ENCODE assay signal across 8 cellular contexts in the genomic region with DNA sequence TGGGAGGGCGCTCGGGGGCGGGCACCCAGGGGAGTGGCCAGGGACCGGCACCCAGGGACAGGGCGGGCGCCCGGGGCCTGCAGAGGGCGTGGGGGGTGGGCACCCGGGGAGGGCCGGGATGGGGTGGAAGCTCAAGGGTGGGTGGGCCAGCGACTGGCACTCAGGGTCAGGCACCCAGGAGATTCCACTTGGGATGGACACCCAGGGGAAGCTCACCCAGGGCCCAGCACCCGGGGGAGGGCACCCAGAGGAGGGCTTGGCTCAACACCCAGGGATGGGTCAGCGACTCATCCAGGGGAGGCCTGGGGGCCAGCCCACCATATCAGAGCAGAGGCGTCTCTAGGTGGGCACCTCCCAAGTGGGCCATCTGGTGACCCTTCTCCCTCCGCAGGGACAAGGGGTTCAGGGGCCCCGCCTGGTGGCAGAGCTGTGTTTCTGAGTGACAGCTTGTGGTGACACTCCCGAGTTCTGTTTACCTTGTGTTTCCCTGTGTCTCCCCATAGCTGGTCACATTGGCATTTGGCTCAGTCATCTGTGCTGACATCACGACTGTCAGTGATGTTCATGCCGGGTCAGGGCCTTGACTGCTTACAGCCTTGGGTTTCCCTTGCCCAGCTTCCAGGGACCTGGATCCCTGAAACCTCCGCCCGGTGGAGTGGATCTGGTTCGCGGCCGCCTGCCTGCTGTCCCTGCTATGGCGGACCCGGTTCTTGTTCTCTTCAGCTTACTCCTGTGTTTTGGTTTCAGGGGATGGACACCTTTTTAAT. TPM values are rescaled to one million over a fixed set of nuclear protein-coding genes. Genes with fewer than 3 reads are reported as not detected.
A peak's percentile ranks its signal among the peaks of the same experiment; 100 is the strongest.
DNase-seq lines count a peak whose midpoint lies in the region; ATAC-seq and TF ChIP-seq lines count a peak whose summit lies in the region.

No MANE protein-coding gene starts in this region.

- peak overlapping the region; percentile 87 to 96 (median 94) for H3K27ac Mint-ChIP-seq in CD8-positive, alpha-beta memory T cell
- H3K27ac Mint-ChIP-seq in neural progenitor cell: peak overlapping the region; percentile 82

- H3K9me3 ChIP-seq in CD8-positive, alpha-beta memory T cell (ENCODE audit: low read length): no peaks in the 10 kb centered on the region
- H3K9me3 ChIP-seq in NT2/D1 (ENCODE audit: insufficient read depth, low read length) (no peaks in the 10 kb centered on the region), neural progenitor cell (ENCODE audit: low read depth) (no peaks in the 10 kb centered on the region), thoracic aorta (no peaks in the 10 kb centered on the region)

- POLR2A ChIA-PET in CD8-positive, alpha-beta memory T cell (lab: Charles Lee): interaction anchor here (0.6 to 4.8 kb wide), 5 partner anchors 27 to 291 kb away, joined by 3 to 69 read pairs (median 4); a partner anchor contains a TSS

- peak overlapping the region; percentile 97 for H3K27ac ChIP-seq in CD8-positive, alpha-beta memory T cell (ENCODE audit: low read depth, low read length)
- H3K27ac ChIP-seq in neural progenitor cell: peak overlapping the region; percentile 97
- peak overlapping the region; percentile 98 to 99 for H3K27ac ChIP-seq in thoracic aorta

- H3K36me3 Mint-ChIP-seq in CD8-positive, alpha-beta memory T cell: peaks cover 0 to 25% (median 2%) of the 10 kb centered on the region in 3 donors
- H3K36me3 Mint-ChIP-seq in neural progenitor cell: peaks cover 6% of the 10 kb centered on the region

- peak in 4 of 5 donors; percentile 47 to 78 (median 58) for DNase-seq in CD8-positive, alpha-beta memory T cell
- DNase-seq in GM19240 (ENCODE audit: insufficient read length, low spot score): peak; percentile 45
- DNase-seq in NT2/D1 (ENCODE audit: low read depth, low spot score): no peak
- DNase-seq in activated effector memory CD4-positive, alpha-beta T cell treated with Interleukin-2 at 50 U/mL for 16 hours: peak; percentile 49
- DNase-seq in foreskin fibroblast: peak; percentile 62 to 73
- DNase-seq in neural progenitor cell (ENCODE audit: low spot score): peak; percentile 82
- DNase-seq in thoracic aorta (ENCODE audit: low spot score): peak; percentile 52

- H4K20me1 ChIP-seq in neural progenitor cell (ENCODE audit: low read depth): no peaks in the 10 kb centered on the region

- peak overlapping the region; percentile 79 to 95 (median 84) for H3K4me3 Mint-ChIP-seq in CD8-positive, alpha-beta memory T cell
- peak overlapping the region; percentile 85 for H3K4me3 Mint-ChIP-seq in neural progenitor cell

- peak overlapping the region; percentile 84 for H3K4me2 ChIP-seq in neural progenitor cell

- no peaks in the 10 kb centered on the region for H3K9me3 Mint-ChIP-seq in CD8-positive, alpha-beta memory T cell
- no peaks in the 10 kb centered on the region for H3K9me3 Mint-ChIP-seq in neural progenitor cell

- H3K9ac ChIP-seq in NT2/D1 (ENCODE audit: insufficient read length, low read depth) (peak overlapping the region; percentile 89), neural progenitor cell (no peak overlapping the region)

- H3K27me3 ChIP-seq in CD8-positive, alpha-beta memory T cell (ENCODE audit: insufficient read depth, low read length, poor library complexity, severe bottlenecking): no peaks in the 10 kb centered on the region
- H3K27me3 ChIP-seq in NT2/D1 (ENCODE audit: insufficient read depth, insufficient read length) (no peaks in the 10 kb centered on the region), neural progenitor cell (no peaks in the 10 kb centered on the region), thoracic aorta (replicated peaks; ENCODE audit: insufficient read depth) (no peaks in the 10 kb centered on the region)

- CTCF ChIA-PET in CD8-positive, alpha-beta memory T cell (lab: Charles Lee): interaction anchor here (0.8 to 8.2 kb wide), 22 partner anchors 9 to 602 kb away, joined by 3 to 59 read pairs (median 5); a partner anchor contains a TSS

- peak; percentile 35 for TF ChIP-seq CTCF in foreskin fibroblast (IDR thresholded peaks at IDR 0.05; ENCODE audit: low read depth, low read length)
- TF ChIP-seq CTCF in neural progenitor cell (IDR thresholded peaks at IDR 0.05): peak; percentile 36
- TF ChIP-seq CTCF in thoracic aorta (IDR thresholded peaks at IDR 0.05): peak; percentile 28

- H2AFZ ChIP-seq in neural progenitor cell (replicated peaks): peak overlapping the region; percentile 72

- ATAC-seq in HG03378 (IDR thresholded peaks at IDR 0.05; ENCODE audit: unreplicated experiment) (peak; percentile 27), thoracic aorta (ENCODE audit: insufficient number of reproducible peaks, low FRiP score, low read depth) (peak; percentile 10)

- H3K4me3 ChIP-seq in CD8-positive, alpha-beta memory T cell (ENCODE audit: low read length): peak overlapping the region; percentile 83
- H3K4me3 ChIP-seq in NT2/D1 (ENCODE audit: insufficient read length, low read depth): peak overlapping the region; percentile 89
- peak overlapping the region; percentile 65 to 86 for H3K4me3 ChIP-seq in foreskin fibroblast (ENCODE audit: low read depth in 1 of 2, low read length in 2 of 2)
- H3K4me3 ChIP-seq in neural progenitor cell: peak overlapping the region; percentile 71
- peak overlapping the region; percentile 90 for H3K4me3 ChIP-seq in thoracic aorta

- no peaks in the 10 kb centered on the region for H3F3A ChIP-seq in neural progenitor cell (ENCODE audit: low read depth)

- H3K79me2 ChIP-seq in neural progenitor cell (ENCODE audit: low read depth): peaks cover 23% of the 10 kb centered on the region

- H3K27me3 Mint-ChIP-seq in CD8-positive, alpha-beta memory T cell: no peaks in the 10 kb centered on the region
- H3K27me3 Mint-ChIP-seq in neural progenitor cell (ENCODE audit: insufficient read depth, low read depth): peaks cover 4% of the 10 kb centered on the region

- H3K4me1 ChIP-seq in CD8-positive, alpha-beta memory T cell (ENCODE audit: insufficient read depth, low read length): peaks cover 34% of the 10 kb centered on the region
- H3K4me1 ChIP-seq in NT2/D1 (ENCODE audit: insufficient read depth, insufficient read length) (peaks cover 28% of the 10 kb centered on the region), neural progenitor cell (peaks cover 17% of the 10 kb centered on the region), thoracic aorta (ENCODE audit: control insufficient read depth in 1 of 2, low read depth in 2 of 2) (peaks cover 3 to 17% of the 10 kb centered on the region in 2 donors)

- peaks cover 28 to 63% (median 51%) of the 10 kb centered on the region in 3 donors for H3K4me1 Mint-ChIP-seq in CD8-positive, alpha-beta memory T cell
- peaks cover 21% of the 10 kb centered on the region for H3K4me1 Mint-ChIP-seq in neural progenitor cell

- no peaks in the 10 kb centered on the region for H3K36me3 ChIP-seq in CD8-positive, alpha-beta memory T cell (ENCODE audit: insufficient read depth, low read length)
- H3K36me3 ChIP-seq in NT2/D1 (ENCODE audit: insufficient read depth, insufficient read length, low read length): peaks cover 14% of the 10 kb centered on the region
- no peaks in the 10 kb centered on the region for H3K36me3 ChIP-seq in neural progenitor cell
- no peaks in the 10 kb centered on the region for H3K36me3 ChIP-seq in thoracic aorta

RNA-seq across cellular contexts. Expression of a gene that starts 0.7 kb away (rescaled TPM):
- 10 to 100 TPM; 12.6 to 13.6 TPM for total RNA-seq in CD8-positive, alpha-beta memory T cell
- polyA plus RNA-seq in CD8-positive, alpha-beta memory T cell: 5.4 TPM
- 2.2 and 6.7 TPM in 2 replicates for total RNA-seq in neural progenitor cell (ENCODE audit: low replicate concordance)
- 10 to 100 TPM in 1 of 2 donors, 1 to 10 TPM in 1; 3.5 to 12.2 TPM for total RNA-seq in thoracic aorta

RNA-seq across cellular contexts. Expression of a gene that starts 16.6 kb away (rescaled TPM):
- total RNA-seq in CD8-positive, alpha-beta memory T cell: 1 to 10 TPM in 1 of 2 experiments, under 1 TPM in 1; 0.57 to 1.1 TPM
- polyA plus RNA-seq in CD8-positive, alpha-beta memory T cell: not detected
- 0.25 TPM in 1 of 2 replicates, not detected in the other for total RNA-seq in neural progenitor cell (ENCODE audit: low replicate concordance)
- 1 to 10 TPM in 1 of 2 donors, under 1 TPM in 1; 0.95 to 3.6 TPM for total RNA-seq in thoracic aorta

RNA-seq across cellular contexts. Expression of a gene that starts 26.3 kb away (rescaled TPM):
- 100 to 1,000 TPM; 222 to 245 TPM for total RNA-seq in CD8-positive, alpha-beta memory T cell
- 467 TPM for polyA plus RNA-seq in CD8-positive, alpha-beta memory T cell
- total RNA-seq in neural progenitor cell (ENCODE audit: low replicate concordance): 87.7 and 119 TPM in 2 replicates
- 100 to 1,000 TPM; 252 to 422 TPM for total RNA-seq in thoracic aorta

RNA-seq across cellular contexts. Expression of a gene that starts 41.5 kb away (rescaled TPM):
- 10 to 100 TPM; 10.9 to 13.6 TPM for total RNA-seq in CD8-positive, alpha-beta memory T cell
- polyA plus RNA-seq in CD8-positive, alpha-beta memory T cell: 3.0 TPM
- total RNA-seq in neural progenitor cell (ENCODE audit: low replicate concordance): 5.1 and 14.9 TPM in 2 replicates
- 10 to 100 TPM; 22.3 to 40.2 TPM for total RNA-seq in thoracic aorta

RNA-seq across cellular contexts. Expression of a gene that starts 57.3 kb away (rescaled TPM):
- total RNA-seq in CD8-positive, alpha-beta memory T cell: 10 to 100 TPM; 70.0 to 71.8 TPM
- 146 TPM for polyA plus RNA-seq in CD8-positive, alpha-beta memory T cell
- total RNA-seq in neural progenitor cell (ENCODE audit: low replicate concordance) (42.4 and 68.3 TPM in 2 replicates), thoracic aorta (10 to 100 TPM; 32.4 to 79.3 TPM)
